In genomic region chr22:22462813-22463567, GRCh38 we compare ENCODE assay signal across 14 cellular contexts. TPM values are rescaled to one million over a fixed set of nuclear protein-coding genes. Genes with fewer than 3 reads are reported as not detected.
DNase-seq lines count a peak whose midpoint lies in the region; ATAC-seq, FAIRE-seq and TF ChIP-seq lines count a peak whose summit lies in the region.
"Had no signal": no experiment of that assay in that cellular context is flagged by ENCODE, and none has a peak within 500 bp of the region (broad histone marks: within the 10 kb centered on the region; RNA-seq: fewer than 3 reads in every experiment).

No MANE protein-coding gene starts in this region.

- H3K36me3 ChIP-seq in Panc1 (ENCODE audit: control insufficient read depth, insufficient read depth, low read length): no peaks in the 10 kb centered on the region

- FAIRE-seq in GM12891 (lab: Jason Lieb, UNC): peak; percentile 43

- H3K4me1 ChIP-seq in Panc1 (ENCODE audit: control insufficient read depth, insufficient read depth, low read length) (no peaks in the 10 kb centered on the region), foreskin keratinocyte (no peaks in the 10 kb centered on the region)

- no peak overlapping the region for H3K4me3 ChIP-seq in Panc1 (ENCODE audit: low read depth in 2 of 2, low read length in 2 of 2)
- H3K4me3 ChIP-seq: PC-9 had no signal

- no peak for TF ChIP-seq POLR2A in GM12891 (IDR thresholded peaks at IDR 0.05; ENCODE audit: low read depth, low read length)

- H3K27ac ChIP-seq in Panc1 (ENCODE audit: low read length): no peak overlapping the region
- no peak overlapping the region for H3K27ac ChIP-seq in foreskin keratinocyte
- H3K27ac ChIP-seq: PC-9 had no signal

- peak; percentile 11; the same call in 1 of the 2 replicates for TF ChIP-seq CTCF in Panc1 (IDR thresholded peaks at IDR 0.05)
- TF ChIP-seq CTCF in foreskin keratinocyte (conservative IDR thresholded peaks at IDR 0.05): peak; percentile 59

- no peaks in the 10 kb centered on the region; the same call in 1 of the 2 replicates for H3K27me3 ChIP-seq in Panc1 (ENCODE audit: control insufficient read depth, insufficient read depth, low read length)
- no peaks in the 10 kb centered on the region for H3K27me3 ChIP-seq in foreskin keratinocyte

- POLR2A ChIA-PET in Panc1 (lab: Charles Lee): interaction anchor here (0.6 kb wide), 1 partner anchor 607 kb away, joined by 11 read pairs; the partner anchor contains the start of gene GNAZ

- ATAC-seq in Panc1: no peak
- ATAC-seq in foreskin keratinocyte: no peak
- ATAC-seq: esophagus mucosa; naive thymus-derived CD8-positive, alpha-beta T cell had no signal

- CTCF ChIA-PET in Panc1 (lab: Charles Lee): no interaction called here

- DNase-seq in DMS 273 (lab: John Stamatoyannopoulos, UW; ENCODE audit: unreplicated experiment) (peak; percentile 40), DMS 273 treated with DMSO at 0.1 percent for 48 hours (lab: John Stamatoyannopoulos, UW) (no peak), GM12891 (ENCODE audit: insufficient read length, low spot score) (no peak), Panc1 (ENCODE audit: low read depth, low spot score) (no peak), foreskin keratinocyte (no peak), globus pallidus (ENCODE audit: low spot score) (no peak), NCI-H2029 (lab: John Stamatoyannopoulos, UW) (no peak)
- DNase-seq in central memory CD4-positive, alpha-beta T cell: no peak
- DNase-seq: 8988T; immature natural killer cell; naive thymus-derived CD8-positive, alpha-beta T cell; NCI-H1092; PC-9 had no signal

- in situ Hi-C loops in Panc1 (cut with HindIII; ENCODE audit: low pct_unique_long_range_greater_than_20kb, low sequenced_read_pairs): no loop called here

- intact Hi-C loops in Panc1 (cut with micrococcal nuclease; ENCODE audit: unreplicated experiment): loop anchor here (10.0 kb wide), 2 partner anchors 132 to 492 kb away; no protein-coding TSS in a partner anchor

- no TSS peak for BruUV-seq in Panc1 (replicated peaks; lab: Mats Ljungman, UMichigan)

- no peaks in the 10 kb centered on the region for H3K9me3 ChIP-seq in Panc1 (ENCODE audit: control insufficient read depth, insufficient read depth, low read depth, low read length)

TF ChIP-seq in GM12891, 5 proteins besides CTCF, POLR2A, EP300 and RAD21:
- no peak for TF ChIP-seq PAX5 (IDR thresholded peaks at IDR 0.05; ENCODE audit: insufficient read depth, low read length, severe bottlenecking)
- no peak for TF ChIP-seq POU2F2 (IDR thresholded peaks at IDR 0.05; ENCODE audit: low read depth, low read length)
- TF ChIP-seq TAF1 (IDR thresholded peaks at IDR 0.05; ENCODE audit: low read depth, low read length): no peak
- TF ChIP-seq SPI1 (IDR thresholded peaks at IDR 0.05; ENCODE audit: low read depth, low read length): no peak
- TF ChIP-seq POLR2AphosphoS5 (IDR thresholded peaks at IDR 0.05; ENCODE audit: low read depth, low read length): no peak

RNA-seq across cellular contexts. Expression of gene ZNF280B, which starts 45.6 kb away (rescaled TPM):
- 0.82 TPM for polyA plus RNA-seq in GM12891 (2012; ENCODE audit: low read depth, missing spikeins)
- total RNA-seq in Panc1 (2021; ENCODE audit: unreplicated experiment): 0.10 TPM
- not detected for polyA plus RNA-seq in Panc1 (2012; ENCODE audit: insufficient read length)
- total RNA-seq in foreskin keratinocyte: 1.2 and 1.3 TPM in 2 replicates
- polyA plus RNA-seq in foreskin keratinocyte: 0.25 and 0.37 TPM in 2 replicates

RNA-seq across cellular contexts. Expression of gene ZNF280A, which starts 57.1 kb away (rescaled TPM):
- not detected for polyA plus RNA-seq in GM12891 (2012; ENCODE audit: low read depth, missing spikeins)
- total RNA-seq in Panc1 (2021; ENCODE audit: unreplicated experiment) (0.10 TPM), foreskin keratinocyte (not detected in 2 replicates)
- 0.10 TPM for polyA plus RNA-seq in Panc1 (2012; ENCODE audit: insufficient read length)
- not detected in 2 replicates for polyA plus RNA-seq in foreskin keratinocyte
- total RNA-seq: esophagus mucosa; naive thymus-derived CD8-positive, alpha-beta T cell; PC-9 had no signal
- polyA plus RNA-seq: immature natural killer cell; naive thymus-derived CD8-positive, alpha-beta T cell had no signal
